In genomic region chr11:33059331-33060007, GRCh38 we compare ENCODE assay signal across 24 cellular contexts. TPM values are rescaled to one million over a fixed set of nuclear protein-coding genes. Genes with fewer than 3 reads are reported as not detected.
DNase-seq lines count a peak whose midpoint lies in the region; ATAC-seq and TF ChIP-seq lines count a peak whose summit lies in the region.
"Had no signal": no experiment of that assay in that cellular context is flagged by ENCODE, and none has a peak within 500 bp of the region (broad histone marks: within the 10 kb centered on the region; RNA-seq: fewer than 3 reads in every experiment).

No MANE protein-coding gene starts in this region.

- H3K79me2 ChIP-seq in GM23338 (replicated peaks; ENCODE audit: insufficient read depth), result no peaks in the 10 kb centered on the region
- H3K79me2 ChIP-seq in smooth muscle cell (ENCODE audit: low read depth), result no peaks in the 10 kb centered on the region
- no peaks in the 10 kb centered on the region for H3K79me2 ChIP-seq in PC-9 (ENCODE audit: low read depth)

- H4K20me1 ChIP-seq in GM23338 (replicated peaks; ENCODE audit: insufficient read depth) (no peaks in the 10 kb centered on the region), smooth muscle cell (ENCODE audit: low read depth) (no peaks in the 10 kb centered on the region), PC-9 (ENCODE audit: insufficient read depth) (no peaks in the 10 kb centered on the region)

- no peaks in the 10 kb centered on the region for H3K9me3 ChIP-seq in smooth muscle cell (replicated peaks; ENCODE audit: low read depth)
- no peaks in the 10 kb centered on the region for H3K9me3 ChIP-seq in PC-9 (ENCODE audit: insufficient read depth, low read depth)
- H3K9me3 ChIP-seq: adrenal gland, gastroesophageal sphincter, ovary, right lobe of liver, suprapubic skin had no signal

- POLR2A ChIA-PET in WTC11 (lab: Charles Lee) (interaction anchor here (0.6 kb wide), 1 partner anchor 45 kb away, joined by 4 read pairs; no protein-coding TSS in a partner anchor), PC-9 (lab: Charles Lee; ENCODE audit: unreplicated experiment) (no interaction called here)

- H3F3A ChIP-seq in GM23338 (replicated peaks; ENCODE audit: low read depth) (no peaks in the 10 kb centered on the region), smooth muscle cell (ENCODE audit: low read depth) (peaks cover 17% of the 10 kb centered on the region), PC-9 (ENCODE audit: insufficient read depth, low read depth) (no peaks in the 10 kb centered on the region)

- H3K27me3 ChIP-seq in GM23338 (ENCODE audit: insufficient read depth) (no peaks in the 10 kb centered on the region), smooth muscle cell (ENCODE audit: low read depth) (no peaks in the 10 kb centered on the region), PC-9 (ENCODE audit: insufficient read depth, low read depth) (no peaks in the 10 kb centered on the region)
- H3K27me3 ChIP-seq: adrenal gland, cardiac muscle cell, dorsolateral prefrontal cortex, gastroesophageal sphincter, ovary, right lobe of liver, suprapubic skin had no signal

- H3K4me1 Mint-ChIP-seq in GM23338 (peaks cover 18% of the 10 kb centered on the region), WTC11 (peaks cover 31% of the 10 kb centered on the region), endothelial cell (ENCODE audit: unreplicated experiment) (peaks cover 8% of the 10 kb centered on the region), nephron progenitor cell (peaks cover 24% of the 10 kb centered on the region)

- WGBS in smooth muscle cell (ENCODE audit: low lambda C conversion rate), result 72% methylated on average over 5 of the region's 5 CpGs
- 64% methylated on average over 5 of the region's 5 CpGs for WGBS in lower leg skin, 2 donors

- intact Hi-C loops in PC-9 (cut with micrococcal nuclease; ENCODE audit: unreplicated experiment) (loop anchor here (10.0 kb wide), 1 partner anchor 165 kb away; the partner anchor contains the start of gene QSER1), lower leg skin (cut with DNase I; ENCODE audit: low total_unique reads) (no loop called here)

- H3K4me3 ChIP-seq in GM23338, result no peak overlapping the region
- no peak overlapping the region for H3K4me3 ChIP-seq in smooth muscle cell
- no peak overlapping the region for H3K4me3 ChIP-seq in PC-9
- H3K4me3 ChIP-seq in lower leg skin (ENCODE audit: low read depth, poor library complexity, severe bottlenecking), result no peak overlapping the region
- H3K4me3 ChIP-seq: adrenal gland, cardiac muscle cell, dorsolateral prefrontal cortex, gastroesophageal sphincter, ovary, right lobe of liver, suprapubic skin had no signal

- no peak overlapping the region for H3K9ac ChIP-seq in smooth muscle cell (ENCODE audit: low read depth)

- no peaks in the 10 kb centered on the region for H3K9me2 ChIP-seq in GM23338 (ENCODE audit: insufficient read depth)
- 0 out of 2 replicates have a peak, but pooled peaks cover 3% of the 10 kb centered on the region for H3K9me2 ChIP-seq in PC-9 (ENCODE audit: insufficient read depth)

- DNase-seq in GM23338 (ENCODE audit: low spot score), result no peak
- DNase-seq in WTC11 (ENCODE audit: low spot score), result no peak
- no peak for DNase-seq in endothelial cell (ENCODE audit: low spot score)
- no peak for DNase-seq in smooth muscle cell (lab: John Stamatoyannopoulos, UW; ENCODE audit: unreplicated experiment)
- no peak for DNase-seq in NCI-H2029 (lab: John Stamatoyannopoulos, UW)
- DNase-seq in PC-9, result no peak
- no peak for DNase-seq in nephron progenitor cell
- no peak for DNase-seq in lower leg skin (ENCODE audit: low spot score in 2 of 2)
- DNase-seq: activated CD4-positive, alpha-beta T cell treated with anti-CD3 and anti-CD28 coated beads for 48 hours; adrenal gland; CD8-positive, alpha-beta T cell; dorsolateral prefrontal cortex; GF-D8; H7; naive B cell; NCI-H1092 treated with DMSO at 0.1 percent for 48 hours; ovary; right lobe of liver; RPMI8226; SW 1271 had no signal

- H3K36me3 Mint-ChIP-seq in GM23338 (ENCODE audit: low read depth), result peaks cover 40% of the 10 kb centered on the region
- H3K36me3 Mint-ChIP-seq in WTC11, result peaks cover 39% of the 10 kb centered on the region
- peaks cover 21% of the 10 kb centered on the region for H3K36me3 Mint-ChIP-seq in endothelial cell (ENCODE audit: low read depth, unreplicated experiment)
- peaks cover 47% of the 10 kb centered on the region for H3K36me3 Mint-ChIP-seq in nephron progenitor cell (ENCODE audit: low read depth)

- H3K27me3 Mint-ChIP-seq in GM23338 (ENCODE audit: insufficient read depth, low read depth, poor library complexity) (peaks cover 4% of the 10 kb centered on the region), WTC11 (ENCODE audit: low read depth) (no peaks in the 10 kb centered on the region), endothelial cell (ENCODE audit: unreplicated experiment) (peaks cover under 1% of the 10 kb centered on the region), nephron progenitor cell (ENCODE audit: low read depth, poor library complexity) (peaks cover 2% of the 10 kb centered on the region)
- H3K27me3 Mint-ChIP-seq: memory B cell, naive B cell had no signal

- no peak for TF ChIP-seq POLR2A in lower leg skin (IDR thresholded peaks at IDR 0.05)

- H3K4me1 ChIP-seq in GM23338 (ENCODE audit: insufficient read depth) (peaks cover 8% of the 10 kb centered on the region; the same call in 1 of the 2 replicates), smooth muscle cell (ENCODE audit: low read depth) (no peaks in the 10 kb centered on the region), PC-9 (replicated peaks; ENCODE audit: insufficient read depth) (no peaks in the 10 kb centered on the region)

- peaks cover 17% of the 10 kb centered on the region for H3K36me3 ChIP-seq in GM23338 (ENCODE audit: insufficient read depth)
- H3K36me3 ChIP-seq in smooth muscle cell (ENCODE audit: low read depth), result no peaks in the 10 kb centered on the region
- H3K36me3 ChIP-seq in PC-9 (ENCODE audit: low read depth), result no peaks in the 10 kb centered on the region
- H3K36me3 ChIP-seq: ovary had no signal

- BruUV-seq in PC-9 (replicated peaks; lab: Mats Ljungman, UMichigan), result no TSS peak

- H2AFZ ChIP-seq in GM23338 (no peak overlapping the region), smooth muscle cell (ENCODE audit: low read depth) (no peak overlapping the region), PC-9 (no peak overlapping the region)

- ATAC-seq in GM23338 (no peak), WTC11 (peak; percentile 22; the same call in 1 of the 2 replicates)
- ATAC-seq: CD8-positive, alpha-beta T cell; gastroesophageal sphincter had no signal

- H3K4me3 Mint-ChIP-seq in GM23338 (no peak overlapping the region), WTC11 (no peak overlapping the region), endothelial cell (ENCODE audit: unreplicated experiment) (peak overlapping the region; percentile 60), nephron progenitor cell (no peak overlapping the region)
- H3K4me3 Mint-ChIP-seq: CD8-positive, alpha-beta T cell; memory B cell; naive B cell had no signal

- no peak for TF ChIP-seq CTCF in GM23338 (conservative IDR thresholded peaks at IDR 0.05; ENCODE audit: low read depth in 2 of 2)
- no peak for TF ChIP-seq CTCF in WTC11 (IDR thresholded peaks at IDR 0.05)
- TF ChIP-seq CTCF in endothelial cell (IDR thresholded peaks at IDR 0.05; ENCODE audit: unreplicated experiment), result no peak
- TF ChIP-seq CTCF in smooth muscle cell (IDR thresholded peaks at IDR 0.05; ENCODE audit: borderline replicate concordance, insufficient read depth, poor library complexity, severe bottlenecking), result no peak
- TF ChIP-seq CTCF in PC-9 (conservative IDR thresholded peaks at IDR 0.05), result no peak
- no peak for TF ChIP-seq CTCF in nephron progenitor cell (IDR thresholded peaks at IDR 0.05)
- no peak for TF ChIP-seq CTCF in lower leg skin (IDR thresholded peaks at IDR 0.05)

- H3K9me3 Mint-ChIP-seq in GM23338 (no peaks in the 10 kb centered on the region), WTC11 (no peaks in the 10 kb centered on the region), endothelial cell (ENCODE audit: unreplicated experiment) (no peaks in the 10 kb centered on the region), nephron progenitor cell (no peaks in the 10 kb centered on the region)
- H3K9me3 Mint-ChIP-seq: CD8-positive, alpha-beta T cell; memory B cell; naive B cell had no signal

- H3K4me2 ChIP-seq in GM23338 (no peak overlapping the region), smooth muscle cell (no peak overlapping the region), PC-9 (no peak overlapping the region)

- H3K27ac ChIP-seq in GM23338 (ENCODE audit: low read depth), result peak overlapping the region; percentile 29; the same call in 1 of the 2 replicates
- peak overlapping the region; percentile 99 for H3K27ac ChIP-seq in smooth muscle cell (ENCODE audit: low read depth)
- H3K27ac ChIP-seq in PC-9, result no peak overlapping the region
- H3K27ac ChIP-seq: adrenal gland, cardiac muscle cell, dorsolateral prefrontal cortex, gastroesophageal sphincter, ovary, suprapubic skin had no signal

- H3K27ac Mint-ChIP-seq in GM23338 (peak overlapping the region; percentile 66; the same call in 1 of the 2 replicates), WTC11 (peak overlapping the region; percentile 66), endothelial cell (ENCODE audit: unreplicated experiment) (no peak overlapping the region), nephron progenitor cell (no peak overlapping the region)
- H3K27ac Mint-ChIP-seq: CD8-positive, alpha-beta T cell had no signal

- CTCF ChIA-PET in WTC11 (lab: Charles Lee) (no interaction called here), PC-9 (lab: Charles Lee) (no interaction called here)

TF ChIP-seq in WTC11, 78 proteins besides CTCF, POLR2A, EP300 and RAD21:
- TF ChIP-seq MYBL2 (CRISPR knock-in tag; IDR thresholded peaks at IDR 0.05), result no peak
- no peak for TF ChIP-seq ZBTB21 (CRISPR knock-in tag; IDR thresholded peaks at IDR 0.05; ENCODE audit: borderline replicate concordance)
TF ChIP-seq in WTC11: peak in this region for 0.

RNA-seq across cellular contexts. Expression of gene TCP11L1, which starts 20.1 kb away (rescaled TPM):
- 24.9 and 39.0 TPM in 2 replicates for total RNA-seq in GM23338 (2014; rRNA removed; shearing (Covaris generic))
- polyA plus RNA-seq in GM23338 (2016; fragmentation: Nextera tagmentation; extraction: Ambion mirVana) (3.2 and 5.0 TPM in 2 replicates), smooth muscle cell (7.4 and 18.1 TPM in 2 replicates)
- total RNA-seq in WTC11 (2021) (16.8 to 19.4 TPM (median 18.5 TPM) in 3 replicates), endothelial cell (ENCODE audit: unreplicated experiment) (26.2 TPM), smooth muscle cell (25.4 and 27.7 TPM in 2 replicates), PC-9 (2021) (8.1 and 10.3 TPM in 2 replicates), lower leg skin (10 to 100 TPM; 19.5 to 53.4 (median 26.8) TPM)

RNA-seq across cellular contexts. Expression of gene DEPDC7, which starts 43.8 kb away (rescaled TPM):
- total RNA-seq in GM23338 (2014; rRNA removed; shearing (Covaris generic)), result 10.9 and 15.3 TPM in 2 replicates
- 8.6 and 9.1 TPM in 2 replicates for polyA plus RNA-seq in GM23338 (2016; fragmentation: Nextera tagmentation; extraction: Ambion mirVana)
- total RNA-seq in WTC11 (2021), result 4.7 to 5.6 TPM (median 5.1 TPM) in 3 replicates
- total RNA-seq in endothelial cell (ENCODE audit: unreplicated experiment), result 0.74 TPM
- total RNA-seq in smooth muscle cell, result 20.3 and 22.8 TPM in 2 replicates
- 8.1 and 12.5 TPM in 2 replicates for polyA plus RNA-seq in smooth muscle cell
- 0.68 and 1.2 TPM in 2 replicates for total RNA-seq in PC-9 (2021)
- total RNA-seq in lower leg skin, result 1 to 10 TPM; 2.7 to 5.3 (median 4.0) TPM

Comparison
In these comparisons a context has a peak if more than half of its experiments do, and no peak if none do; other contexts are left out.
1. H3K27ac Mint-ChIP-seq: peak in GM23338 (single experiment) and WTC11 (single experiment); none in endothelial cell (single experiment) and nephron progenitor cell (single experiment).